Comparison of ENCODE assay signal across 1 cellular context in the genomic region with DNA sequence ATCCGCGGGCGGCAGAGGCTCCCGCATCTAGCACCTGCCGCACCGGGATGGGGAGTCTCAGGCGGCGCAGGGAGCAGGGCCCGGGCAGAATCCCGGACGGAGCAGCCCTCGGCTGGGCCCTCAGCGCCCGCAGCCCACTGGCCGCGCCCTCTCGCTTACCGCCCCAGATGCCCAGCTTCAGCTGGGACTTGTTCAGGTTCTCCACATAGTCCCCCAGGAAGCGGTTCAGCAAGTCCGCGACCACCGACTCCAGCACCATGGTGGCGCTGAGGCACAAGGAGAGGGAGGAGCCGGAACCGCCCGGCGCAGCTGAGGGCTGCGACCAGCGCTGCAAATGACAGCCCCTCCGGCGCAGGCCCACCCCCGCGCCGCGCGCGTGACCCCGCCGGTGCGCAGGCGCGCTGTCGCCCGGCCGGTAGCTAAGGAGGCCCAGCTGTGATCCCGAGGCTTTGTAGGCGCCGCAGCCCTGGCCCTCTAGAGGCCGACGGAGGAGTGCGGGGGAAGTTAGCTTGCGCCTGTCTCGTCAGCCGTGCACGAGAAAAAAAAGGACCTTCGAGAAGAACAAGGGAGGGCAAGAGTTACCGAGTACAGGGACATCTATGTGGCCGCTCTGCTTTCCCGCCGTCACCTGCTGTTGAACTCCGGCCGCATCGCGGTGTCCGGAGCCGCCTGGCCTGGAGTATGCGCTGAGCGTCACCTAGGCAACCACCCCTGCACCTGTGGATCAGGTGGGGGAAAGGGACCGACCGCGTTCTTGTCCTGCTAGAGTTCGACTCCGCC.
TF ChIP-seq lines count a peak whose summit lies in the region.

A gene with protein sequence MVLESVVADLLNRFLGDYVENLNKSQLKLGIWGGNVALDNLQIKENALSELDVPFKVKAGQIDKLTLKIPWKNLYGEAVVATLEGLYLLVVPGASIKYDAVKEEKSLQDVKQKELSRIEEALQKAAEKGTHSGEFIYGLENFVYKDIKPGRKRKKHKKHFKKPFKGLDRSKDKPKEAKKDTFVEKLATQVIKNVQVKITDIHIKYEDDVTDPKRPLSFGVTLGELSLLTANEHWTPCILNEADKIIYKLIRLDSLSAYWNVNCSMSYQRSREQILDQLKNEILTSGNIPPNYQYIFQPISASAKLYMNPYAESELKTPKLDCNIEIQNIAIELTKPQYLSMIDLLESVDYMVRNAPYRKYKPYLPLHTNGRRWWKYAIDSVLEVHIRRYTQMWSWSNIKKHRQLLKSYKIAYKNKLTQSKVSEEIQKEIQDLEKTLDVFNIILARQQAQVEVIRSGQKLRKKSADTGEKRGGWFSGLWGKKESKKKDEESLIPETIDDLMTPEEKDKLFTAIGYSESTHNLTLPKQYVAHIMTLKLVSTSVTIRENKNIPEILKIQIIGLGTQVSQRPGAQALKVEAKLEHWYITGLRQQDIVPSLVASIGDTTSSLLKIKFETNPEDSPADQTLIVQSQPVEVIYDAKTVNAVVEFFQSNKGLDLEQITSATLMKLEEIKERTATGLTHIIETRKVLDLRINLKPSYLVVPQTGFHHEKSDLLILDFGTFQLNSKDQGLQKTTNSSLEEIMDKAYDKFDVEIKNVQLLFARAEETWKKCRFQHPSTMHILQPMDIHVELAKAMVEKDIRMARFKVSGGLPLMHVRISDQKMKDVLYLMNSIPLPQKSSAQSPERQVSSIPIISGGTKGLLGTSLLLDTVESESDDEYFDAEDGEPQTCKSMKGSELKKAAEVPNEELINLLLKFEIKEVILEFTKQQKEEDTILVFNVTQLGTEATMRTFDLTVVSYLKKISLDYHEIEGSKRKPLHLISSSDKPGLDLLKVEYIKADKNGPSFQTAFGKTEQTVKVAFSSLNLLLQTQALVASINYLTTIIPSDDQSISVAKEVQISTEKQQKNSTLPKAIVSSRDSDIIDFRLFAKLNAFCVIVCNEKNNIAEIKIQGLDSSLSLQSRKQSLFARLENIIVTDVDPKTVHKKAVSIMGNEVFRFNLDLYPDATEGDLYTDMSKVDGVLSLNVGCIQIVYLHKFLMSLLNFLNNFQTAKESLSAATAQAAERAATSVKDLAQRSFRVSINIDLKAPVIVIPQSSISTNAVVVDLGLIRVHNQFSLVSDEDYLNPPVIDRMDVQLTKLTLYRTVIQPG (N-terminal part only) (minus strand): TSS at position 332 of the 780 bp plus-strand sequence. CDS start 73 bp downstream, at position 259.

TF ChIP-seq in HepG2, 621 proteins besides CTCF, POLR2A, EP300 and RAD21 (continued from another document and continues in another):
- TF ChIP-seq, protein P1, sequence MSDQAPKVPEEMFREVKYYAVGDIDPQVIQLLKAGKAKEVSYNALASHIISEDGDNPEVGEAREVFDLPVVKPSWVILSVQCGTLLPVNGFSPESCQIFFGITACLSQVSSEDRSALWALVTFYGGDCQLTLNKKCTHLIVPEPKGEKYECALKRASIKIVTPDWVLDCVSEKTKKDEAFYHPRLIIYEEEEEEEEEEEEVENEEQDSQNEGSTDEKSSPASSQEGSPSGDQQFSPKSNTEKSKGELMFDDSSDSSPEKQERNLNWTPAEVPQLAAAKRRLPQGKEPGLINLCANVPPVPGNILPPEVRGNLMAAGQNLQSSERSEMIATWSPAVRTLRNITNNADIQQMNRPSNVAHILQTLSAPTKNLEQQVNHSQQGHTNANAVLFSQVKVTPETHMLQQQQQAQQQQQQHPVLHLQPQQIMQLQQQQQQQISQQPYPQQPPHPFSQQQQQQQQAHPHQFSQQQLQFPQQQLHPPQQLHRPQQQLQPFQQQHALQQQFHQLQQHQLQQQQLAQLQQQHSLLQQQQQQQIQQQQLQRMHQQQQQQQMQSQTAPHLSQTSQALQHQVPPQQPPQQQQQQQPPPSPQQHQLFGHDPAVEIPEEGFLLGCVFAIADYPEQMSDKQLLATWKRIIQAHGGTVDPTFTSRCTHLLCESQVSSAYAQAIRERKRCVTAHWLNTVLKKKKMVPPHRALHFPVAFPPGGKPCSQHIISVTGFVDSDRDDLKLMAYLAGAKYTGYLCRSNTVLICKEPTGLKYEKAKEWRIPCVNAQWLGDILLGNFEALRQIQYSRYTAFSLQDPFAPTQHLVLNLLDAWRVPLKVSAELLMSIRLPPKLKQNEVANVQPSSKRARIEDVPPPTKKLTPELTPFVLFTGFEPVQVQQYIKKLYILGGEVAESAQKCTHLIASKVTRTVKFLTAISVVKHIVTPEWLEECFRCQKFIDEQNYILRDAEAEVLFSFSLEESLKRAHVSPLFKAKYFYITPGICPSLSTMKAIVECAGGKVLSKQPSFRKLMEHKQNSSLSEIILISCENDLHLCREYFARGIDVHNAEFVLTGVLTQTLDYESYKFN (CRISPR knock-in tag; conservative IDR thresholded peaks at IDR 0.05), result peak; percentile 52; the same call in 1 of the 2 replicates
- TF ChIP-seq SRSF4 (IDR thresholded peaks at IDR 0.05; ENCODE audit: low read depth, low read length, poor library complexity, severe bottlenecking) (no peak), HBP1 (CRISPR knock-in tag; IDR thresholded peaks at IDR 0.05; ENCODE audit: low read depth) (0 out of 2 replicates have a peak, but pooled peaks have one; percentile 48), TCF7 (IDR thresholded peaks at IDR 0.05; ENCODE audit: low read depth) (peak; percentile 87), TOPORS (CRISPR knock-in tag; IDR thresholded peaks at IDR 0.05) (peak; percentile 24; the same call in 1 of the 2 replicates), ZFYVE20 (CRISPR knock-in tag; IDR thresholded peaks at IDR 0.05; ENCODE audit: borderline replicate concordance, low read depth) (no peak), SMC3 (IDR thresholded peaks at IDR 0.05; ENCODE audit: low read length) (no peak), SMAD9 (CRISPR knock-in tag; IDR thresholded peaks at IDR 0.05) (0 out of 2 replicates have a peak, but pooled peaks have one; percentile 16), ZNF891 (CRISPR knock-in tag; IDR thresholded peaks at IDR 0.05) (no peak), ZBTB1 (CRISPR knock-in tag; IDR thresholded peaks at IDR 0.05; ENCODE audit: borderline replicate concordance) (no peak), NR1H2 (CRISPR knock-in tag; IDR thresholded peaks at IDR 0.05; ENCODE audit: borderline replicate concordance, low read depth) (no peak), KLF15 (CRISPR knock-in tag; IDR thresholded peaks at IDR 0.05; ENCODE audit: borderline replicate concordance) (no peak; the same call in 1 of the 2 replicates), PHF20 (CRISPR knock-in tag; IDR thresholded peaks at IDR 0.05) (peak; percentile 69), ASH2L (IDR thresholded peaks at IDR 0.05; ENCODE audit: insufficient read length, low read depth, low read length) (peak; percentile 73), MATR3 (CRISPR knock-in tag; IDR thresholded peaks at IDR 0.05) (no peak), NFE2L1 (CRISPR knock-in tag; IDR thresholded peaks at IDR 0.05; ENCODE audit: borderline replicate concordance) (0 out of 2 replicates have a peak, but pooled peaks have one; percentile 62), PAWR (CRISPR knock-in tag; IDR thresholded peaks at IDR 0.05; ENCODE audit: borderline replicate concordance) (no peak), RFX3 (CRISPR knock-in tag; IDR thresholded peaks at IDR 0.05) (peak; percentile 79), YY1 (IDR thresholded peaks at IDR 0.05; ENCODE audit: insufficient read depth, insufficient replicate concordance, low read depth, low read length) (no peak), SKI (IDR thresholded peaks at IDR 0.05; ENCODE audit: partially characterized antibody) (peak; percentile 63), TCF7L2 (IDR thresholded peaks at IDR 0.05; ENCODE audit: low read depth, low read length) (no peak), ZNF33A (CRISPR knock-in tag; IDR thresholded peaks at IDR 0.05; ENCODE audit: borderline replicate concordance) (no peak), SP2 (CRISPR knock-in tag; IDR thresholded peaks at IDR 0.05) (no peak), ZNF724P (CRISPR knock-in tag; IDR thresholded peaks at IDR 0.05; ENCODE audit: borderline replicate concordance) (peak; percentile 29; the same call in 1 of the 2 replicates), TFDP1 (CRISPR knock-in tag; IDR thresholded peaks at IDR 0.05; ENCODE audit: borderline replicate concordance) (peak; percentile 81), ZNF121 (CRISPR knock-in tag; IDR thresholded peaks at IDR 0.05) (peak; percentile 46; the same call in 1 of the 2 replicates), ZNF530 (CRISPR knock-in tag; IDR thresholded peaks at IDR 0.05; ENCODE audit: low read depth) (no peak), DMAP1 (CRISPR knock-in tag; IDR thresholded peaks at IDR 0.05) (peak; percentile 75; the same call in 1 of the 2 replicates), ZNF570 (CRISPR knock-in tag; IDR thresholded peaks at IDR 0.05; ENCODE audit: borderline replicate concordance) (0 out of 2 replicates have a peak, but pooled peaks have one; percentile 56), ZFP41 (CRISPR knock-in tag; IDR thresholded peaks at IDR 0.05; ENCODE audit: borderline replicate concordance) (no peak)
- TF ChIP-seq, protein P2, sequence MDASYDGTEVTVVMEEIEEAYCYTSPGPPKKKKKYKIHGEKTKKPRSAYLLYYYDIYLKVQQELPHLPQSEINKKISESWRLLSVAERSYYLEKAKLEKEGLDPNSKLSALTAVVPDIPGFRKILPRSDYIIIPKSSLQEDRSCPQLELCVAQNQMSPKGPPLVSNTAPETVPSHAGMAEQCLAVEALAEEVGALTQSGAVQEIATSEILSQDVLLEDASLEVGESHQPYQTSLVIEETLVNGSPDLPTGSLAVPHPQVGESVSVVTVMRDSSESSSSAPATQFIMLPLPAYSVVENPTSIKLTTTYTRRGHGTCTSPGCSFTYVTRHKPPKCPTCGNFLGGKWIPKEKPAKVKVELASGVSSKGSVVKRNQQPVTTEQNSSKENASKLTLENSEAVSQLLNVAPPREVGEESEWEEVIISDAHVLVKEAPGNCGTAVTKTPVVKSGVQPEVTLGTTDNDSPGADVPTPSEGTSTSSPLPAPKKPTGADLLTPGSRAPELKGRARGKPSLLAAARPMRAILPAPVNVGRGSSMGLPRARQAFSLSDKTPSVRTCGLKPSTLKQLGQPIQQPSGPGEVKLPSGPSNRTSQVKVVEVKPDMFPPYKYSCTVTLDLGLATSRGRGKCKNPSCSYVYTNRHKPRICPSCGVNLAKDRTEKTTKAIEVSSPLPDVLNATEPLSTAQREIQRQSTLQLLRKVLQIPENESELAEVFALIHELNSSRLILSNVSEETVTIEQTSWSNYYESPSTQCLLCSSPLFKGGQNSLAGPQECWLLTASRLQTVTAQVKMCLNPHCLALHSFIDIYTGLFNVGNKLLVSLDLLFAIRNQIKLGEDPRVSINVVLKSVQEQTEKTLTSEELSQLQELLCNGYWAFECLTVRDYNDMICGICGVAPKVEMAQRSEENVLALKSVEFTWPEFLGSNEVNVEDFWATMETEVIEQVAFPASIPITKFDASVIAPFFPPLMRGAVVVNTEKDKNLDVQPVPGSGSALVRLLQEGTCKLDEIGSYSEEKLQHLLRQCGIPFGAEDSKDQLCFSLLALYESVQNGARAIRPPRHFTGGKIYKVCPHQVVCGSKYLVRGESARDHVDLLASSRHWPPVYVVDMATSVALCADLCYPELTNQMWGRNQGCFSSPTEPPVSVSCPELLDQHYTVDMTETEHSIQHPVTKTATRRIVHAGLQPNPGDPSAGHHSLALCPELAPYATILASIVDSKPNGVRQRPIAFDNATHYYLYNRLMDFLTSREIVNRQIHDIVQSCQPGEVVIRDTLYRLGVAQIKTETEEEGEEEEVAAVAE (CRISPR knock-in tag; IDR thresholded peaks at IDR 0.05; ENCODE audit: borderline replicate concordance), result 0 out of 2 replicates have a peak, but pooled peaks have one; percentile 25
- TF ChIP-seq, protein P3, sequence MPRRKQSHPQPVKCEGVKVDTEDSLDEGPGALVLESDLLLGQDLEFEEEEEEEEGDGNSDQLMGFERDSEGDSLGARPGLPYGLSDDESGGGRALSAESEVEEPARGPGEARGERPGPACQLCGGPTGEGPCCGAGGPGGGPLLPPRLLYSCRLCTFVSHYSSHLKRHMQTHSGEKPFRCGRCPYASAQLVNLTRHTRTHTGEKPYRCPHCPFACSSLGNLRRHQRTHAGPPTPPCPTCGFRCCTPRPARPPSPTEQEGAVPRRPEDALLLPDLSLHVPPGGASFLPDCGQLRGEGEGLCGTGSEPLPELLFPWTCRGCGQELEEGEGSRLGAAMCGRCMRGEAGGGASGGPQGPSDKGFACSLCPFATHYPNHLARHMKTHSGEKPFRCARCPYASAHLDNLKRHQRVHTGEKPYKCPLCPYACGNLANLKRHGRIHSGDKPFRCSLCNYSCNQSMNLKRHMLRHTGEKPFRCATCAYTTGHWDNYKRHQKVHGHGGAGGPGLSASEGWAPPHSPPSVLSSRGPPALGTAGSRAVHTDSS (CRISPR knock-in tag; conservative IDR thresholded peaks at IDR 0.05), result no peak
- TF ChIP-seq, protein P4, sequence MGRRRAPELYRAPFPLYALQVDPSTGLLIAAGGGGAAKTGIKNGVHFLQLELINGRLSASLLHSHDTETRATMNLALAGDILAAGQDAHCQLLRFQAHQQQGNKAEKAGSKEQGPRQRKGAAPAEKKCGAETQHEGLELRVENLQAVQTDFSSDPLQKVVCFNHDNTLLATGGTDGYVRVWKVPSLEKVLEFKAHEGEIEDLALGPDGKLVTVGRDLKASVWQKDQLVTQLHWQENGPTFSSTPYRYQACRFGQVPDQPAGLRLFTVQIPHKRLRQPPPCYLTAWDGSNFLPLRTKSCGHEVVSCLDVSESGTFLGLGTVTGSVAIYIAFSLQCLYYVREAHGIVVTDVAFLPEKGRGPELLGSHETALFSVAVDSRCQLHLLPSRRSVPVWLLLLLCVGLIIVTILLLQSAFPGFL (CRISPR knock-in tag; IDR thresholded peaks at IDR 0.05), result no peak
